ENCODE assay signal across 35 cellular contexts in the genomic region with DNA sequence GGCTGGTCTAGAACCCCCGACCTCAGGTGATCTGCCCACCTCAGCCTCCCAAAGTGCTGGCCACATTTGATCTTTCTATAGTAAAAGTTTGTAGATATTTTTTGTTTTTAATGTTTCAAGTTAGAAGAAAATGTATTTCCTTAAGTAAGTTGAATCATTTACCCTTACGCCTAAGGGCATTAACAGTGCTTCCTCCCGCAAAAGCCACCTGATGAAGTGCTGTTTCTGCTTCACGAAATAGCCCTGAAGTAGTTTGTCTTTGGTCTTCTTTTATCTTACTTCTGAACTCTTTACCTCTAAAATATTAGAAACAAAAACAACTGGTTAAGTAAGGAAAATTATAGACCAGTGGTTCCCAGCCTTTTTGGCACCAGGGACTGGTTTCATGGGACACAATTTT.
"Had no signal": no experiment of that assay in that cellular context is flagged by ENCODE, and none has a peak within 500 bp of the region (broad histone marks: within the 10 kb centered on the region; RNA-seq: fewer than 3 reads in every experiment).

No MANE protein-coding gene starts in this region.

- H3K36me3 Mint-ChIP-seq: activated CD4-positive, alpha-beta memory T cell treated with anti-CD3 and anti-CD28 coated beads for 36 hours; activated naive CD8-positive, alpha-beta T cell treated with anti-CD3 and anti-CD28 coated beads for 36 hours had no signal

- H3K36me3 ChIP-seq: brain microvascular endothelial cell had no signal

- H3K4me3 ChIP-seq: MG63 had no signal

- H3K4me3 Mint-ChIP-seq: activated CD4-positive, alpha-beta memory T cell treated with anti-CD3 and anti-CD28 coated beads for 36 hours; activated CD4-positive, alpha-beta T cell treated with anti-CD3 and anti-CD28 coated beads for 36 hours; activated naive CD8-positive, alpha-beta T cell treated with anti-CD3 and anti-CD28 coated beads for 36 hours; central memory CD8-positive, alpha-beta T cell had no signal

- H3K27me3 ChIP-seq: brain microvascular endothelial cell, MG63 had no signal

- H3K9me3 Mint-ChIP-seq: activated CD4-positive, alpha-beta memory T cell treated with anti-CD3 and anti-CD28 coated beads for 36 hours had no signal

- DNase-seq: activated CD4-positive, alpha-beta memory T cell treated with anti-CD3 and anti-CD28 coated beads for 36 hours; activated CD4-positive, alpha-beta T cell treated with anti-CD3 and anti-CD28 coated beads for 36 hours; activated CD4-positive, alpha-beta T cell treated with anti-CD3 and anti-CD28 coated beads, Interleukin-2, amount 50 U/mL, for 1 hour; activated CD8-positive, alpha-beta memory T cell treated with anti-CD3 and anti-CD28 coated beads, Interleukin-2, amount 50 U/mL, for 4 hours; activated effector memory CD4-positive, alpha-beta T cell treated with Interleukin-2 at 50 U/mL for 16 hours; activated naive CD4-positive, alpha-beta T cell; activated naive CD4-positive, alpha-beta T cell treated with anti-CD3 and anti-CD28 coated beads, Interleukin-2, amount 50 U/mL, for 16 hours; activated naive CD8-positive, alpha-beta T cell treated with anti-CD3 and anti-CD28 coated beads for 36 hours; activated T-cell treated with anti-CD3 and anti-CD28 coated beads for 4 hours; activated T-cell treated with anti-CD3 and anti-CD28 coated beads, Interleukin-2, amount 50 U/mL, for 48 hours; amniotic stem cell; aorta; brain microvascular endothelial cell; Kasumi-1; KG1; MG63; NCI-H1048; NCI-H1105 treated with DMSO at 0.1 percent for 48 hours; NCI-H1436; NCI-H1694; NCI-H1930; NCI-H2081 treated with DMSO at 0.1 percent for 48 hours; NCI-H226; NCI-H446 treated with DMSO at 0.1 percent for 48 hours; NCI-H524; NCI-H69; NK-92 treated with Interleukin-12 subunit alpha and Interleukin-12 subunit beta, amount 100 ng/mL, for 24 hours; PC-3; Right ventricle myocardium superior; SW 1271; T-helper 1 cell; T-helper 2 cell; T-helper 9 cell; WERI-Rb-1 had no signal

- ATAC-seq: activated CD4-positive, alpha-beta T cell treated with anti-CD3 and anti-CD28 coated beads for 36 hours; PC-3 had no signal

- H3K27ac ChIP-seq: brain microvascular endothelial cell, WERI-Rb-1 had no signal

- H3K4me1 Mint-ChIP-seq: activated CD4-positive, alpha-beta T cell treated with anti-CD3 and anti-CD28 coated beads for 36 hours; activated naive CD8-positive, alpha-beta T cell treated with anti-CD3 and anti-CD28 coated beads for 36 hours; central memory CD8-positive, alpha-beta T cell had no signal

- H3K27me3 Mint-ChIP-seq: activated CD4-positive, alpha-beta memory T cell treated with anti-CD3 and anti-CD28 coated beads for 36 hours; activated CD4-positive, alpha-beta T cell treated with anti-CD3 and anti-CD28 coated beads for 36 hours had no signal

- H3K27ac Mint-ChIP-seq: activated CD4-positive, alpha-beta memory T cell treated with anti-CD3 and anti-CD28 coated beads for 36 hours; activated CD4-positive, alpha-beta T cell treated with anti-CD3 and anti-CD28 coated beads for 36 hours; activated naive CD8-positive, alpha-beta T cell treated with anti-CD3 and anti-CD28 coated beads for 36 hours had no signal

- H3K9me3 ChIP-seq: MG63 had no signal
